ENCODE assay signal across 7 cellular contexts in the genomic region with DNA sequence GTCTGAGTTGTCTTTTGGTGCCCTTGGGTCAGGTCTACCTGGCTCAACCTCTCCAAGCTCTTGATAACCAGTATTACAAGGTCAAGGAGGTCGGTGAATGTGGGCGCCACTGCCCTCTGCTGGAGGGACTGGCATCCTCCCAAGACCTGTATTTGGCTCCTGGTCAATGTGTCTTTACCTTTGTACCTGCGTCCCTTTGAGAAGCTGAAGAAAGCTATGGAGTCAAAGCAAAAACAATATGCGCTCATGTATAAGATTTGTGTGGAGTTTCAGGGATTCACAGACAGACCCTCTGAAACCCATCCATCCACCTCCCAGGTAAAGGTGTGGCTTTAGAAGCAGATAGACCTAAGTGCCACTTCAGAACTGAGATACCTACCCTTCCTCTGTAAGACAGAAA.
DNase-seq lines count a peak whose midpoint lies in the region; ATAC-seq, FAIRE-seq and TF ChIP-seq lines count a peak whose summit lies in the region.

No MANE protein-coding gene starts in this region.

- ATAC-seq in activated CD8-positive, alpha-beta T cell treated with anti-CD3 and anti-CD28 coated beads for 36 hours = peak; percentile 99
- ATAC-seq in GM19023 (IDR thresholded peaks at IDR 0.05; ENCODE audit: unreplicated experiment) = no peak

- POLR2A ChIA-PET in activated CD8-positive, alpha-beta T cell treated with anti-CD3 and anti-CD28 coated beads for 36 hours (lab: Charles Lee) = interaction anchor here (1.2 kb wide), 2 partner anchors 97 to 154 kb away, joined by 3 read pairs; partner anchors contain the start of gene CAPZB
- POLR2A ChIA-PET in endothelial cell of umbilical vein (lab: Charles Lee) = no interaction called here

- H3K27ac Mint-ChIP-seq in activated CD8-positive, alpha-beta T cell treated with anti-CD3 and anti-CD28 coated beads for 36 hours = no peak overlapping the region
- H3K27ac Mint-ChIP-seq in neural progenitor cell (no peak overlapping the region), type B pancreatic cell (no peak overlapping the region)

- H4K20me1 ChIP-seq in endothelial cell of umbilical vein (replicated peaks; ENCODE audit: control insufficient read depth, extremely low read depth, insufficient read depth, low read length) (no peaks in the 10 kb centered on the region), neural progenitor cell (ENCODE audit: low read depth) (no peaks in the 10 kb centered on the region)

- H3K27me3 ChIP-seq in endothelial cell of umbilical vein (ENCODE audit: control insufficient read depth in 2 of 2, insufficient read depth in 2 of 2, low read length in 2 of 2) (peaks cover 2 to 5% of the 10 kb centered on the region in 2 experiments), neural progenitor cell (no peaks in the 10 kb centered on the region)

- H3K27me3 Mint-ChIP-seq in activated CD8-positive, alpha-beta T cell treated with anti-CD3 and anti-CD28 coated beads for 36 hours = no peaks in the 10 kb centered on the region
- H3K27me3 Mint-ChIP-seq in neural progenitor cell (ENCODE audit: insufficient read depth, low read depth) (peaks cover 9% of the 10 kb centered on the region), type B pancreatic cell (no peaks in the 10 kb centered on the region)

- intact Hi-C loops in activated CD8-positive, alpha-beta T cell treated with anti-CD3 and anti-CD28 coated beads for 36 hours (cut with micrococcal nuclease) = loop anchor here (5.0 kb wide), 1 partner anchor 190 kb away; no protein-coding TSS in a partner anchor
- intact Hi-C loops in endothelial cell of umbilical vein (cut with micrococcal nuclease) = loop anchor here (1.0 to 5.0 kb wide), 4 partner anchors 96 to 238 kb away; no protein-coding TSS in a partner anchor

- H3K4me3 ChIP-seq in endothelial cell of umbilical vein (replicated peaks in 1 of 3; ENCODE audit: insufficient read depth in 1 of 3, low read depth in 1 of 3, low read length in 3 of 3) = no peak overlapping the region
- H3K4me3 ChIP-seq in neural progenitor cell = no peak overlapping the region

- CTCF ChIA-PET in activated CD8-positive, alpha-beta T cell treated with anti-CD3 and anti-CD28 coated beads for 36 hours (lab: Charles Lee) = interaction anchor here (0.5 to 2.7 kb wide), 72 partner anchors 9 to 1189 kb away, joined by 3 to 24 read pairs (median 4); a partner anchor contains a TSS
- CTCF ChIA-PET in endothelial cell of umbilical vein (lab: Charles Lee) = interaction anchor here (0.6 to 1.4 kb wide), 22 partner anchors 8 to 239 kb away, joined by 3 to 15 read pairs (median 3); no protein-coding TSS in a partner anchor

- H3K79me2 ChIP-seq in endothelial cell of umbilical vein (ENCODE audit: control insufficient read depth, insufficient read depth, low read length) (no peaks in the 10 kb centered on the region), neural progenitor cell (ENCODE audit: low read depth) (no peaks in the 10 kb centered on the region)

- H3K27ac ChIP-seq in endothelial cell of umbilical vein (ENCODE audit: insufficient read depth, low read depth, low read length) (no peak overlapping the region), neural progenitor cell (no peak overlapping the region)

- no peak overlapping the region for H3K4me3 Mint-ChIP-seq in activated CD8-positive, alpha-beta T cell treated with anti-CD3 and anti-CD28 coated beads for 36 hours
- H3K4me3 Mint-ChIP-seq in neural progenitor cell = no peak overlapping the region
- H3K4me3 Mint-ChIP-seq in type B pancreatic cell = no peak overlapping the region

- dilution Hi-C loops in endothelial cell of umbilical vein (cut with MboI; ENCODE audit: extremely low pct_ligation_motif_present, low sequenced_read_pairs) = no loop called here

- H3K9me3 ChIP-seq in endothelial cell of umbilical vein (replicated peaks; ENCODE audit: control insufficient read depth, insufficient read depth, low read length) (no peaks in the 10 kb centered on the region), neural progenitor cell (ENCODE audit: low read depth) (no peaks in the 10 kb centered on the region)

- H3K4me1 Mint-ChIP-seq in activated CD8-positive, alpha-beta T cell treated with anti-CD3 and anti-CD28 coated beads for 36 hours (ENCODE audit: low read depth) = peaks cover 6% of the 10 kb centered on the region
- H3K4me1 Mint-ChIP-seq in neural progenitor cell = no peaks in the 10 kb centered on the region
- H3K4me1 Mint-ChIP-seq in type B pancreatic cell (ENCODE audit: unreplicated experiment) = no peaks in the 10 kb centered on the region

- TF ChIP-seq CTCF in GM13976 (IDR thresholded peaks at IDR 0.05; ENCODE audit: borderline replicate concordance, control extremely low read depth, extremely low read depth, insufficient read depth, missing control alignments) (peak; percentile 72), endothelial cell of umbilical vein (IDR thresholded peaks at IDR 0.05; ENCODE audit: extremely low read depth in 1 of 2, insufficient read depth in 1 of 2, low read depth in 1 of 2, low read length in 2 of 2) (peak; percentile 65 to 72), neural progenitor cell (IDR thresholded peaks at IDR 0.05) (peak; percentile 87), type B pancreatic cell (conservative IDR thresholded peaks at IDR 0.05) (peak; percentile 72)
- TF ChIP-seq CTCF in activated CD8-positive, alpha-beta T cell treated with anti-CD3 and anti-CD28 coated beads for 36 hours (IDR thresholded peaks at IDR 0.05) = peak; percentile 81

- BruUV-seq in endothelial cell of umbilical vein (replicated peaks; lab: Mats Ljungman, UMichigan) = no TSS peak

- no peaks in the 10 kb centered on the region for H3K9me3 Mint-ChIP-seq in activated CD8-positive, alpha-beta T cell treated with anti-CD3 and anti-CD28 coated beads for 36 hours
- H3K9me3 Mint-ChIP-seq in neural progenitor cell = no peaks in the 10 kb centered on the region
- no peaks in the 10 kb centered on the region for H3K9me3 Mint-ChIP-seq in type B pancreatic cell

- TF ChIP-seq POLR2A in endothelial cell of umbilical vein (IDR thresholded peaks at IDR 0.05; ENCODE audit: low read depth, low read length) = no peak

- FAIRE-seq in endothelial cell of umbilical vein (lab: Jason Lieb, UNC) = peak; percentile 73

- no peaks in the 10 kb centered on the region for H3F3A ChIP-seq in neural progenitor cell (ENCODE audit: low read depth)

- H2AFZ ChIP-seq in endothelial cell of umbilical vein (ENCODE audit: low read depth, low read length) (no peak overlapping the region), neural progenitor cell (replicated peaks) (no peak overlapping the region)

- H3K4me1 ChIP-seq in endothelial cell of umbilical vein (ENCODE audit: control insufficient read depth, extremely low read depth, insufficient read depth, low read length) = no peaks in the 10 kb centered on the region
- H3K4me1 ChIP-seq in neural progenitor cell = no peaks in the 10 kb centered on the region

- DNase-seq in GM13976 (ENCODE audit: low spot score) (peak; percentile 73), NCI-H2029 treated with DMSO at 0.1 percent for 48 hours (lab: John Stamatoyannopoulos, UW) (peak; percentile 5), endothelial cell of umbilical vein (ENCODE audit: low read depth, low spot score) (peak; percentile 44), neural progenitor cell (ENCODE audit: low spot score) (peak; percentile 60), type B pancreatic cell (ENCODE audit: extremely low spot score, unreplicated experiment) (no peak)
- peak; percentile 87 for DNase-seq in activated CD8-positive, alpha-beta T cell treated with anti-CD3 and anti-CD28 coated beads for 36 hours

- no peak overlapping the region for H3K4me2 ChIP-seq in endothelial cell of umbilical vein (ENCODE audit: insufficient read depth, low read length)
- no peak overlapping the region for H3K4me2 ChIP-seq in neural progenitor cell

- in situ Hi-C loops in GM13976 (cut with MboI; ENCODE audit: low sequenced_read_pairs, unreplicated experiment) = loop anchor here (25.0 kb wide), 1 partner anchor 195 kb away; no protein-coding TSS in a partner anchor

- no peaks in the 10 kb centered on the region for H3K36me3 Mint-ChIP-seq in activated CD8-positive, alpha-beta T cell treated with anti-CD3 and anti-CD28 coated beads for 36 hours (ENCODE audit: low read depth)
- H3K36me3 Mint-ChIP-seq in neural progenitor cell (no peaks in the 10 kb centered on the region), type B pancreatic cell (no peaks in the 10 kb centered on the region)

- no peak overlapping the region for H3K9ac ChIP-seq in endothelial cell of umbilical vein (replicated peaks; ENCODE audit: extremely low read depth, insufficient read depth, low read length)
- no peak overlapping the region for H3K9ac ChIP-seq in neural progenitor cell

- no peaks in the 10 kb centered on the region for H3K36me3 ChIP-seq in endothelial cell of umbilical vein (ENCODE audit: control insufficient read depth in 2 of 2, extremely low read depth in 1 of 2, insufficient read depth in 2 of 2, low read length in 2 of 2)
- no peaks in the 10 kb centered on the region for H3K36me3 ChIP-seq in neural progenitor cell

- no peaks in the 10 kb centered on the region for H3K9me1 ChIP-seq in endothelial cell of umbilical vein (replicated peaks; ENCODE audit: control insufficient read depth, extremely low read depth, insufficient read depth, low read length)

TF ChIP-seq in endothelial cell of umbilical vein, 7 proteins besides CTCF, POLR2A, EP300 and RAD21:
- TF ChIP-seq JUN (IDR thresholded peaks at IDR 0.05; ENCODE audit: borderline replicate concordance, insufficient read depth, insufficient read length, low read depth) (no peak), POLR2AphosphoS5 (IDR thresholded peaks at IDR 0.05; ENCODE audit: insufficient read depth, low read depth, low read length) (no peak)
- TF ChIP-seq, protein P1, sequence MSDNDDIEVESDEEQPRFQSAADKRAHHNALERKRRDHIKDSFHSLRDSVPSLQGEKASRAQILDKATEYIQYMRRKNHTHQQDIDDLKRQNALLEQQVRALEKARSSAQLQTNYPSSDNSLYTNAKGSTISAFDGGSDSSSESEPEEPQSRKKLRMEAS (IDR thresholded peaks at IDR 0.05; ENCODE audit: insufficient read depth, insufficient read length) = no peak
